8 cellular contexts compared by ENCODE assay signal in genomic region chr10:124917939-124918830, GRCh38. TPM values are rescaled to one million over a fixed set of nuclear protein-coding genes. Genes with fewer than 3 reads are reported as not detected.
DNase-seq lines count a peak whose midpoint lies in the region; ATAC-seq and TF ChIP-seq lines count a peak whose summit lies in the region.

No MANE protein-coding gene starts in this region.

- DNase-seq in BE2C: no peak
- DNase-seq in HL-60 (ENCODE audit: low read depth in 1 of 2, low spot score in 1 of 2): peak in 1 of 2 experiments; percentile 24
- DNase-seq in ascending aorta (ENCODE audit: low spot score in 2 of 2): no peak
- no peak for DNase-seq in kidney epithelial cell (ENCODE audit: low read depth)
- no peak for DNase-seq in SW 1271 (lab: John Stamatoyannopoulos, UW)
- DNase-seq in NK-92 treated with Interleukin-12 subunit alpha and Interleukin-12 subunit beta, amount 100 ng/mL, for 24 hours (lab: John Stamatoyannopoulos, UW): no peak

- no peak for TF ChIP-seq CTCF in BE2C (IDR thresholded peaks at IDR 0.05; ENCODE audit: low read depth, low read length)
- no peak for TF ChIP-seq CTCF in HL-60 (IDR thresholded peaks at IDR 0.05; ENCODE audit: insufficient read depth, low read length)
- TF ChIP-seq CTCF in ascending aorta (IDR thresholded peaks at IDR 0.05): no peak
- no peak for TF ChIP-seq CTCF in kidney epithelial cell (IDR thresholded peaks at IDR 0.05; ENCODE audit: insufficient read depth, low read length, poor library complexity, severe bottlenecking)

- peak overlapping the region; percentile 95 for H3K4me3 ChIP-seq in BE2C (ENCODE audit: low read depth, low read length)
- peak overlapping the region; percentile 94 for H3K4me3 ChIP-seq in HL-60 (replicated peaks; ENCODE audit: insufficient read depth, low read length)
- H3K4me3 ChIP-seq in ascending aorta: peak overlapping the region; percentile 95 to 96
- H3K4me3 ChIP-seq in kidney epithelial cell (ENCODE audit: low read depth, low read length): peak overlapping the region; percentile 73

- no peaks in the 10 kb centered on the region for H3K27me3 ChIP-seq in BE2C
- H3K27me3 ChIP-seq in HL-60 (ENCODE audit: insufficient read depth, poor library complexity, severe bottlenecking): no peaks in the 10 kb centered on the region
- H3K27me3 ChIP-seq in ascending aorta: no peaks in the 10 kb centered on the region
- H3K27me3 ChIP-seq in kidney epithelial cell (ENCODE audit: control insufficient read depth, insufficient read depth, low read length): no peaks in the 10 kb centered on the region

- H3K36me3 ChIP-seq in BE2C: peaks cover 6% of the 10 kb centered on the region; the same call in 1 of the 2 replicates
- H3K36me3 ChIP-seq in ascending aorta: peaks cover 6 to 7% of the 10 kb centered on the region in 2 donors
- H3K36me3 ChIP-seq in kidney epithelial cell (ENCODE audit: control insufficient read depth, insufficient read depth, low read length): no peaks in the 10 kb centered on the region

- H3K9me3 ChIP-seq in BE2C: no peaks in the 10 kb centered on the region
- H3K9me3 ChIP-seq in ascending aorta: no peaks in the 10 kb centered on the region

- H3K4me1 ChIP-seq in BE2C: no peaks in the 10 kb centered on the region; the same call in 1 of the 2 replicates
- H3K4me1 ChIP-seq in ascending aorta: peaks cover 0 to 25% of the 10 kb centered on the region in 2 donors

- ATAC-seq in GM18868 (IDR thresholded peaks at IDR 0.05; ENCODE audit: unreplicated experiment): no peak

- H3K27ac ChIP-seq in HL-60 (replicated peaks): peak overlapping the region; percentile 82
- peak overlapping the region; percentile 98 for H3K27ac ChIP-seq in ascending aorta
- H3K27ac ChIP-seq in temporal lobe (ENCODE audit: low read depth, low read length): peak overlapping the region; percentile 87

- intact Hi-C loops in ascending aorta (cut with DNase I): loop anchor here (2.0 to 5.0 kb wide), 4 partner anchors 83 to 501 kb away; partner anchors contain the start of genes FAM53B and OAT

RNA-seq across cellular contexts. Expression of gene ZRANB1, which starts 23.7 kb away (rescaled TPM):
- polyA plus RNA-seq in BE2C (2012; ENCODE audit: insufficient read depth, insufficient read length, low read depth): 19.4 TPM
- total RNA-seq in ascending aorta (24.7 TPM), kidney epithelial cell (15.0 and 18.9 TPM in 2 replicates), temporal lobe (53.6 TPM)
